ENCODE assay signal across 8 cellular contexts in genomic region chr9:78028926-78029325, GRCh38. TPM values are rescaled to one million over a fixed set of nuclear protein-coding genes. Genes with fewer than 3 reads are reported as not detected.
DNase-seq lines count a peak whose midpoint lies in the region; ATAC-seq, FAIRE-seq and TF ChIP-seq lines count a peak whose summit lies in the region.

No MANE protein-coding gene starts in this region.

- no peak for ATAC-seq in activated naive CD8-positive, alpha-beta T cell treated with anti-CD3 and anti-CD28 coated beads, Interleukin-2, amount 10 ng/mL, durations not matched to agents 7 days and 5 days (ENCODE audit: low read depth)

- POLR2A ChIA-PET in activated naive CD8-positive, alpha-beta T cell treated with anti-CD3 and anti-CD28 coated beads, Interleukin-2, amount 10 ng/mL, durations not matched to agents 7 days and 5 days (lab: Charles Lee): interaction anchor here (1.4 to 4.2 kb wide), 3 partner anchors 18 to 52 kb away, joined by 5 to 28 read pairs (median 12); no protein-coding TSS in a partner anchor

- peak overlapping the region; percentile 84 to 94 for H3K4me3 ChIP-seq in kidney (ENCODE audit: low read length in 2 of 2)

- FAIRE-seq in kidney (lab: Jason Lieb, UNC): no peak

- H3K27me3 Mint-ChIP-seq in T-helper 1 cell treated with Interleukin-12 subunit alpha and Interleukin-12 subunit beta and Interleukin-4 antibody, amounts not matched to agents 30 μg/mL and 1 μg/mL, for 36 hours (ENCODE audit: low read depth): no peaks in the 10 kb centered on the region
- no peaks in the 10 kb centered on the region for H3K27me3 Mint-ChIP-seq in activated naive CD8-positive, alpha-beta T cell treated with anti-CD3 and anti-CD28 coated beads, Interleukin-2, amount 10 ng/mL, durations not matched to agents 7 days and 5 days

- peak overlapping the region; percentile 87 for H3K4me3 Mint-ChIP-seq in T-helper 1 cell treated with Interleukin-12 subunit alpha and Interleukin-12 subunit beta and Interleukin-4 antibody, amounts not matched to agents 30 μg/mL and 1 μg/mL, for 36 hours
- peak overlapping the region; percentile 97 for H3K4me3 Mint-ChIP-seq in activated naive CD8-positive, alpha-beta T cell treated with anti-CD3 and anti-CD28 coated beads, Interleukin-2, amount 10 ng/mL, durations not matched to agents 7 days and 5 days

- peaks cover 43% of the 10 kb centered on the region for H3K4me1 Mint-ChIP-seq in T-helper 1 cell treated with Interleukin-12 subunit alpha and Interleukin-12 subunit beta and Interleukin-4 antibody, amounts not matched to agents 30 μg/mL and 1 μg/mL, for 36 hours (ENCODE audit: low read depth)
- H3K4me1 Mint-ChIP-seq in activated naive CD8-positive, alpha-beta T cell treated with anti-CD3 and anti-CD28 coated beads, Interleukin-2, amount 10 ng/mL, durations not matched to agents 7 days and 5 days: peaks cover 32% of the 10 kb centered on the region

- peaks cover 14 to 19% of the 10 kb centered on the region in 2 donors for H3K4me1 ChIP-seq in kidney (ENCODE audit: control insufficient read depth in 1 of 2, insufficient read depth in 1 of 2, low read depth in 1 of 2, low read length in 2 of 2)

- peaks cover 5% of the 10 kb centered on the region for H3K36me3 Mint-ChIP-seq in T-helper 1 cell treated with Interleukin-12 subunit alpha and Interleukin-12 subunit beta and Interleukin-4 antibody, amounts not matched to agents 30 μg/mL and 1 μg/mL, for 36 hours (ENCODE audit: low read depth)
- H3K36me3 Mint-ChIP-seq in activated naive CD8-positive, alpha-beta T cell treated with anti-CD3 and anti-CD28 coated beads, Interleukin-2, amount 10 ng/mL, durations not matched to agents 7 days and 5 days: peaks cover 4% of the 10 kb centered on the region

- no peak overlapping the region for H3K27ac ChIP-seq in kidney (ENCODE audit: low read depth in 2 of 2, low read length in 2 of 2)

- no peaks in the 10 kb centered on the region for H3K9me3 Mint-ChIP-seq in T-helper 1 cell treated with Interleukin-12 subunit alpha and Interleukin-12 subunit beta and Interleukin-4 antibody, amounts not matched to agents 30 μg/mL and 1 μg/mL, for 36 hours
- no peaks in the 10 kb centered on the region for H3K9me3 Mint-ChIP-seq in activated naive CD8-positive, alpha-beta T cell treated with anti-CD3 and anti-CD28 coated beads, Interleukin-2, amount 10 ng/mL, durations not matched to agents 7 days and 5 days

- TF ChIP-seq CTCF in kidney (IDR thresholded peaks at IDR 0.05; ENCODE audit: borderline replicate concordance, extremely low read depth, insufficient read depth): no peak

- intact Hi-C loops in kidney (cut with DNase I): no loop called here

- peak overlapping the region in 1 of 2 donors; percentile 86 for H3K9ac ChIP-seq in kidney (ENCODE audit: low read length in 2 of 2)

- DNase-seq in T-helper 1 cell (no peak), kidney (no peak), superior temporal gyrus (ENCODE audit: extremely low spot score) (peak; percentile 70), COLO668 (lab: John Stamatoyannopoulos, UW; ENCODE audit: unreplicated experiment) (no peak), NCI-H526 treated with DMSO at 0.1 percent for 48 hours (lab: John Stamatoyannopoulos, UW) (no peak), SKM-1 (lab: John Stamatoyannopoulos, UW; ENCODE audit: unreplicated experiment) (no peak)
- no peak for DNase-seq in activated naive CD8-positive, alpha-beta T cell treated with anti-CD3 and anti-CD28 coated beads, Interleukin-2, amount 10 ng/mL, durations not matched to agents 7 days and 5 days

- no peaks in the 10 kb centered on the region for H3K36me3 ChIP-seq in kidney (ENCODE audit: control insufficient read depth in 1 of 2, insufficient read depth in 2 of 2, low read length in 2 of 2)

- no peaks in the 10 kb centered on the region for H3K9me3 ChIP-seq in kidney (ENCODE audit: control insufficient read depth in 1 of 2, low read length in 2 of 2)

- H3K27ac Mint-ChIP-seq in T-helper 1 cell treated with Interleukin-12 subunit alpha and Interleukin-12 subunit beta and Interleukin-4 antibody, amounts not matched to agents 30 μg/mL and 1 μg/mL, for 36 hours: peak overlapping the region; percentile 46
- no peak overlapping the region for H3K27ac Mint-ChIP-seq in activated naive CD8-positive, alpha-beta T cell treated with anti-CD3 and anti-CD28 coated beads, Interleukin-2, amount 10 ng/mL, durations not matched to agents 7 days and 5 days

RNA-seq across cellular contexts. Expression of gene GNAQ, which starts 2.7 kb away (rescaled TPM):
- total RNA-seq in activated naive CD8-positive, alpha-beta T cell treated with anti-CD3 and anti-CD28 coated beads, Interleukin-2, amount 10 ng/mL, durations not matched to agents 7 days and 5 days: 10 to 100 TPM; 25.5 to 30.4 TPM
- 83.4 TPM for total RNA-seq in kidney
- 16.2 TPM for polyA plus RNA-seq in kidney (ENCODE audit: insufficient read depth, low read depth, low replicate concordance)
